12 cellular contexts compared by ENCODE assay signal in genomic region chr10:1058017-1058416, GRCh38. TPM values are rescaled to one million over a fixed set of nuclear protein-coding genes. Genes with fewer than 3 reads are reported as not detected.
DNase-seq lines count a peak whose midpoint lies in the region; ATAC-seq, FAIRE-seq and TF ChIP-seq lines count a peak whose summit lies in the region.
"Had no signal": no experiment of that assay in that cellular context is flagged by ENCODE, and none has a peak within 500 bp of the region (broad histone marks: within the 10 kb centered on the region; RNA-seq: fewer than 3 reads in every experiment).

No MANE protein-coding gene starts in this region.

- peaks cover 20% of the 10 kb centered on the region for H3K36me3 Mint-ChIP-seq in HFFc6 (ENCODE audit: low read depth)
- peaks cover 16% of the 10 kb centered on the region for H3K36me3 Mint-ChIP-seq in activated naive CD8-positive, alpha-beta T cell treated with anti-CD3 and anti-CD28 coated beads, Interleukin-2, amount 10 ng/mL, durations not matched to agents 7 days and 5 days

- H3K4me3 ChIP-seq in A549: no peak overlapping the region; the same call in 2 of the 3 replicates
- peak overlapping the region in 2 of 3 donors; percentile 97 to 99 for H3K4me3 ChIP-seq in liver (ENCODE audit: low read depth in 1 of 3, low read length in 3 of 3)
- no peak overlapping the region for H3K4me3 ChIP-seq in suprapubic skin

- no peak for ATAC-seq in A549
- ATAC-seq in activated naive CD8-positive, alpha-beta T cell treated with anti-CD3 and anti-CD28 coated beads, Interleukin-2, amount 10 ng/mL, durations not matched to agents 7 days and 5 days (ENCODE audit: low read depth): no peak

- H3K36me3 ChIP-seq in liver (ENCODE audit: control insufficient read depth in 4 of 4, insufficient read depth in 3 of 4, low read depth in 1 of 4, low read length in 3 of 4) (peaks cover 0 to 6% (median 1%) of the 10 kb centered on the region in 4 donors), suprapubic skin (peaks cover 7% of the 10 kb centered on the region)

- H3K4me3 Mint-ChIP-seq in HFFc6: peak overlapping the region; percentile 88
- H3K4me3 Mint-ChIP-seq in activated naive CD8-positive, alpha-beta T cell treated with anti-CD3 and anti-CD28 coated beads, Interleukin-2, amount 10 ng/mL, durations not matched to agents 7 days and 5 days: peak overlapping the region; percentile 96

- no peak for DNase-seq in A549 (ENCODE audit: low read depth in 1 of 2, low spot score in 1 of 2)
- DNase-seq in HFFc6: no peak
- no peak for DNase-seq in activated naive CD8-positive, alpha-beta T cell treated with anti-CD3 and anti-CD28 coated beads, Interleukin-2, amount 10 ng/mL, durations not matched to agents 7 days and 5 days
- no peak for DNase-seq in mucosa of gallbladder (ENCODE audit: low spot score)
- no peak for DNase-seq in suprapubic skin (ENCODE audit: low spot score in 2 of 2)
- no peak for DNase-seq in NCI-H82 treated with DMSO at 0.1 percent for 48 hours (lab: John Stamatoyannopoulos, UW; ENCODE audit: unreplicated experiment)
- no peak for DNase-seq in glomerular visceral epithelial cell (ENCODE audit: extremely low spot score)
- DNase-seq: NCI-H2171; occipital lobe; stimulated activated naive CD4-positive, alpha-beta T cell treated with Interleukin-2 at 50 U/mL for 16 hours had no signal

- peaks cover 68% of the 10 kb centered on the region for H3K4me1 Mint-ChIP-seq in HFFc6 (ENCODE audit: low read depth)
- H3K4me1 Mint-ChIP-seq in activated naive CD8-positive, alpha-beta T cell treated with anti-CD3 and anti-CD28 coated beads, Interleukin-2, amount 10 ng/mL, durations not matched to agents 7 days and 5 days: peaks cover 65% of the 10 kb centered on the region

- no peaks in the 10 kb centered on the region for H3K27me3 Mint-ChIP-seq in HFFc6 (ENCODE audit: insufficient read depth)
- no peaks in the 10 kb centered on the region for H3K27me3 Mint-ChIP-seq in activated naive CD8-positive, alpha-beta T cell treated with anti-CD3 and anti-CD28 coated beads, Interleukin-2, amount 10 ng/mL, durations not matched to agents 7 days and 5 days

- H3K9me3 ChIP-seq in A549: no peaks in the 10 kb centered on the region
- no peaks in the 10 kb centered on the region for H3K9me3 ChIP-seq in liver (ENCODE audit: control insufficient read depth in 4 of 4, low read length in 3 of 4)
- H3K9me3 ChIP-seq in suprapubic skin: no peaks in the 10 kb centered on the region

- TF ChIP-seq POLR2A in A549 (IDR thresholded peaks at IDR 0.05; ENCODE audit: low read length) (no peak), suprapubic skin (IDR thresholded peaks at IDR 0.05) (no peak)

- no peak overlapping the region for H3K9ac ChIP-seq in liver (ENCODE audit: low read depth in 1 of 2, low read length in 2 of 2)

- peak overlapping the region; percentile 93 for H3K4me2 ChIP-seq in A549

- H3K4me1 ChIP-seq in A549 (peaks cover 29% of the 10 kb centered on the region), liver (ENCODE audit: control insufficient read depth in 4 of 4, insufficient read depth in 4 of 4, low read length in 3 of 4) (peaks cover 9 to 47% (median 32%) of the 10 kb centered on the region in 4 donors), suprapubic skin (peaks cover 72% of the 10 kb centered on the region)

- no peak for TF ChIP-seq RAD21 in A549 (conservative IDR thresholded peaks at IDR 0.05 in 1 of 2, IDR thresholded peaks at IDR 0.05 in 1 of 2)
- TF ChIP-seq RAD21 in liver (IDR thresholded peaks at IDR 0.05): no peak

- H3K27ac Mint-ChIP-seq in HFFc6: peak overlapping the region; percentile 29
- H3K27ac Mint-ChIP-seq in activated naive CD8-positive, alpha-beta T cell treated with anti-CD3 and anti-CD28 coated beads, Interleukin-2, amount 10 ng/mL, durations not matched to agents 7 days and 5 days: peak overlapping the region; percentile 95

- POLR2A ChIA-PET in A549 (lab: Yijun Ruan, JAX): no interaction called here
- POLR2A ChIA-PET in activated naive CD8-positive, alpha-beta T cell treated with anti-CD3 and anti-CD28 coated beads, Interleukin-2, amount 10 ng/mL, durations not matched to agents 7 days and 5 days (lab: Charles Lee): interaction anchor here (1.5 to 2.4 kb wide), 2 partner anchors 9 to 70 kb away, joined by 4 to 9 read pairs; partner anchors contain the start of genes GTPBP4 and IDI1

- CTCF ChIA-PET in A549 (lab: Yijun Ruan, JAX): no interaction called here

- WGBS in A549 (ENCODE audit: missing lambda C conversion rate): 80% methylated on average over 7 of the region's 7 CpGs
- 41% methylated on average over 7 of the region's 7 CpGs for WGBS in liver
- 72% methylated on average over 7 of the region's 7 CpGs for WGBS in suprapubic skin

- H3K27me3 ChIP-seq in liver (ENCODE audit: control insufficient read depth in 4 of 4, insufficient read depth in 4 of 4, low read length in 3 of 4): no peaks in the 10 kb centered on the region
- H3K27me3 ChIP-seq in suprapubic skin: no peaks in the 10 kb centered on the region

- FAIRE-seq in A549 (lab: Jason Lieb, UNC): no peak
- FAIRE-seq: D721Med had no signal

- TF ChIP-seq EP300 in A549 (IDR thresholded peaks at IDR 0.05) (no peak), suprapubic skin (IDR thresholded peaks at IDR 0.05) (no peak)

- H3K27ac ChIP-seq in A549: no peak overlapping the region
- H3K27ac ChIP-seq in liver (ENCODE audit: low read depth in 1 of 2, low read length in 2 of 2): no peak overlapping the region
- H3K27ac ChIP-seq in suprapubic skin: no peak overlapping the region

- no peaks in the 10 kb centered on the region for H3K9me3 Mint-ChIP-seq in HFFc6
- no peaks in the 10 kb centered on the region for H3K9me3 Mint-ChIP-seq in activated naive CD8-positive, alpha-beta T cell treated with anti-CD3 and anti-CD28 coated beads, Interleukin-2, amount 10 ng/mL, durations not matched to agents 7 days and 5 days

- TF ChIP-seq CTCF in A549 (IDR thresholded peaks at IDR 0.05) (no peak), HFFc6 (IDR thresholded peaks at IDR 0.05) (no peak), liver (IDR thresholded peaks at IDR 0.05; ENCODE audit: low read depth, low read length, missing input control) (no peak), suprapubic skin (IDR thresholded peaks at IDR 0.05) (no peak)

TF ChIP-seq in A549, 52 proteins besides CTCF, POLR2A, EP300 and RAD21:
- TF ChIP-seq RCOR1 (IDR thresholded peaks at IDR 0.05; ENCODE audit: low read depth, low read length) (no peak), BHLHE40 (IDR thresholded peaks at IDR 0.05; ENCODE audit: low read depth, low read length) (no peak), KDM5A (IDR thresholded peaks at IDR 0.05) (no peak)

TF ChIP-seq in liver, 16 proteins besides CTCF, POLR2A, EP300 and RAD21 (continues in another document):
- TF ChIP-seq HNF4G (IDR thresholded peaks at IDR 0.05): no peak
- TF ChIP-seq EGR1 (IDR thresholded peaks at IDR 0.05; ENCODE audit: low read depth in 2 of 2): no peak
- no peak for TF ChIP-seq MAX (IDR thresholded peaks at IDR 0.05)
- no peak for TF ChIP-seq FOXA1 (IDR thresholded peaks at IDR 0.05)
- no peak for TF ChIP-seq TAF1 (conservative IDR thresholded peaks at IDR 0.05)
- no peak for TF ChIP-seq JUND (IDR thresholded peaks at IDR 0.05)
- TF ChIP-seq, protein P1, sequence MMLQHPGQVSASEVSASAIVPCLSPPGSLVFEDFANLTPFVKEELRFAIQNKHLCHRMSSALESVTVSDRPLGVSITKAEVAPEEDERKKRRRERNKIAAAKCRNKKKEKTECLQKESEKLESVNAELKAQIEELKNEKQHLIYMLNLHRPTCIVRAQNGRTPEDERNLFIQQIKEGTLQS (IDR thresholded peaks at IDR 0.05): no peak
- TF ChIP-seq SP1 (IDR thresholded peaks at IDR 0.05): no peak

RNA-seq across cellular contexts. Expression of gene WDR37, which starts 1.8 kb away (rescaled TPM):
- 7.1 and 7.3 TPM in 2 replicates for polyA plus RNA-seq in A549 (2011; rRNA removed)
- polyA plus RNA-seq in A549 (2012; cell fraction: cytosol; rRNA removed): 5.0 and 5.4 TPM in 2 replicates
- 11.0 and 12.9 TPM in 2 replicates for polyA plus RNA-seq in A549 (2012; cell fraction: nucleus; rRNA removed)
- 5.6 to 6.2 TPM (median 5.9 TPM) in 3 replicates for polyA plus RNA-seq in A549 (2017; fragmentation: RNase III; extraction: RNeasy Plus Mini Kit Qiagen cat#74134 plus additional on column Dnase treatment)
- 18.1 and 20.0 TPM in 2 replicates for polyA minus RNA-seq in A549 (2011; rRNA and poly(A)+ RNA removed)
- 10 to 100 TPM; 17.0 to 22.8 (median 18.8) TPM for total RNA-seq in HFFc6 (2021; fragmentation: NEBNext Ultra II Directional; extraction: Animal tissue kit (Norgen Biotek cat#: 25700))
- 10 to 100 TPM; 30.4 to 34.4 TPM for total RNA-seq in activated naive CD8-positive, alpha-beta T cell treated with anti-CD3 and anti-CD28 coated beads, Interleukin-2, amount 10 ng/mL, durations not matched to agents 7 days and 5 days
- 10 to 100 TPM in 1 of 2 donors, 1 to 10 TPM in 1; 6.9 to 12.1 TPM for total RNA-seq in liver
- 1 to 10 TPM; 3.6 to 4.3 TPM for polyA plus RNA-seq in liver
- 15.5 TPM for total RNA-seq in mucosa of gallbladder
- total RNA-seq in suprapubic skin: 10 to 100 TPM; 13.1 to 32.7 (median 18.4) TPM

RNA-seq across cellular contexts. Expression of gene IDI1, which starts 9.1 kb away (rescaled TPM):
- polyA plus RNA-seq in A549 (2011; rRNA removed) (38.2 and 55.8 TPM in 2 replicates), A549 (2017; fragmentation: RNase III; extraction: RNeasy Plus Mini Kit Qiagen cat#74134 plus additional on column Dnase treatment) (42.4 to 65.0 TPM (median 57.1 TPM) in 3 replicates), liver (10 to 100 TPM; 78.8 to 80.5 TPM)
- 20.4 and 20.7 TPM in 2 replicates for polyA plus RNA-seq in A549 (2012; cell fraction: cytosol; rRNA removed)
- 14.8 and 25.5 TPM in 2 replicates for polyA plus RNA-seq in A549 (2012; cell fraction: nucleus; rRNA removed)
- 14.8 and 15.1 TPM in 2 replicates for polyA minus RNA-seq in A549 (2011; rRNA and poly(A)+ RNA removed)
- total RNA-seq in HFFc6 (2021; fragmentation: NEBNext Ultra II Directional; extraction: Animal tissue kit (Norgen Biotek cat#: 25700)): 10 to 100 TPM; 17.5 to 22.8 (median 20.2) TPM
- 10 to 100 TPM; 53.8 to 57.6 TPM for total RNA-seq in activated naive CD8-positive, alpha-beta T cell treated with anti-CD3 and anti-CD28 coated beads, Interleukin-2, amount 10 ng/mL, durations not matched to agents 7 days and 5 days
- total RNA-seq in liver (100 to 1,000 TPM; 137 to 264 TPM), mucosa of gallbladder (111 TPM), suprapubic skin (10 to 100 TPM; 32.0 to 62.1 (median 36.1) TPM)

RNA-seq across cellular contexts. Expression of gene IDI2, which starts 32.4 kb away (rescaled TPM):
- polyA plus RNA-seq in A549 (2011; rRNA removed): not detected in 2 replicates
- not detected in 2 replicates for polyA plus RNA-seq in A549 (2012; cell fraction: cytosol; rRNA removed)
- not detected in 2 replicates for polyA plus RNA-seq in A549 (2012; cell fraction: nucleus; rRNA removed)
- polyA plus RNA-seq in A549 (2017; fragmentation: RNase III; extraction: RNeasy Plus Mini Kit Qiagen cat#74134 plus additional on column Dnase treatment): not detected in 3 replicates
- not detected in 2 replicates for polyA minus RNA-seq in A549 (2011; rRNA and poly(A)+ RNA removed)
- total RNA-seq in HFFc6 (2021; fragmentation: NEBNext Ultra II Directional; extraction: Animal tissue kit (Norgen Biotek cat#: 25700)): not detected
- total RNA-seq in activated naive CD8-positive, alpha-beta T cell treated with anti-CD3 and anti-CD28 coated beads, Interleukin-2, amount 10 ng/mL, durations not matched to agents 7 days and 5 days: not detected
- not detected for total RNA-seq in liver
- polyA plus RNA-seq in liver: not detected
- total RNA-seq in mucosa of gallbladder: not detected
- total RNA-seq in suprapubic skin: not detected
- total RNA-seq: occipital lobe had no signal

Comparison
In these comparisons a context has a peak if more than half of its experiments do, and no peak if none do; other contexts are left out.
1. H3K4me3 ChIP-seq: peak in liver (2 of 3); none in A549 (single experiment) and suprapubic skin (single experiment).